ENCODE assay signal across 17 cellular contexts in the genomic region with DNA sequence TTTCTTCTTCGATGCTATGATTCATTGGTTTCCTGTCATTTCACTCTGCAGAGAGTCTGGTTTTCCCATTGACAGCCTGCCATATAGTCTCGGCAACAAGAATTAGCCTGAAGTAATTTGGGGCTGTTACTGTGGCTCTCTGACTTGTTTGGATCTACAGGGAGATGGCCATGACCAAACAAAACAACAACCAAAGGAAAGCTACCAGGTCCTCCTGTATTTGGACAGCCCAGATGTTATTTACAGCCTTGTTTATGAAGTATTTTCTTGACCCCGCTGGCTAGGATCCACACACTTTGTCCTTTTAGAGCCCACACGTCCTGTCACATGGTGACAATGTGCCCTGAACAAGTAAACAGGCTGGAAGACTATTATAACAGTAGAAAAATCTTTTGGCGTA.
"Had no signal": no experiment of that assay in that cellular context is flagged by ENCODE, and none has a peak within 500 bp of the region (broad histone marks: within the 10 kb centered on the region; RNA-seq: fewer than 3 reads in every experiment).

No MANE protein-coding gene starts in this region.

- H3K36me3 ChIP-seq: lower lobe of right lung, prostate gland, tibial artery, vagina had no signal

- H3K4me1 ChIP-seq: prostate gland, tibial artery, vagina had no signal

- H3K27ac ChIP-seq: coronary artery, lower lobe of right lung, tibial artery, vagina had no signal

- H3K27me3 ChIP-seq: vagina had no signal

- ATAC-seq: left colon, natural killer cell had no signal

- H3K9me3 ChIP-seq: lower lobe of right lung, prostate gland, tibial artery, vagina had no signal

- DNase-seq: activated naive CD4-positive, alpha-beta T cell; activated naive CD8-positive, alpha-beta T cell treated with anti-CD3 and anti-CD28 coated beads for 36 hours; activated T-cell treated with anti-CD3 and anti-CD28 coated beads, Interleukin-2, amount 50 U/mL, for 24 hours; cerebellar nuclear complex; erythroblast; foreskin melanocyte; islet precursor cell; left colon; lower lobe of right lung; natural killer cell; stimulated activated CD4-positive, alpha-beta T cell treated with anti-CD3 and anti-CD28 coated beads, Interleukin-12 subunit alpha, Interleukin-12 subunit beta, amount 100 ng/mL, for 4 hours; stimulated activated CD4-positive, alpha-beta T cell treated with anti-CD3 and anti-CD28 coated beads, Interleukin-4, amount 100 ng/mL, for 4 hours; T-helper 9 cell; tibial artery had no signal

- H3K4me3 ChIP-seq: coronary artery, lower lobe of right lung, prostate gland, tibial artery, vagina had no signal
